In genomic region chr9:120925535-120926396, GRCh38 we compare ENCODE assay signal across 1 cellular context.
TF ChIP-seq lines count a peak whose summit lies in the region.

No MANE protein-coding gene starts in this region.

TF ChIP-seq in GM12878, 131 proteins besides CTCF, POLR2A, EP300 and RAD21 (continued from another document):
- TF ChIP-seq TCF3 (IDR thresholded peaks at IDR 0.05; ENCODE audit: borderline replicate concordance, insufficient read depth, low read depth, low read length) (peak; percentile 57; the same call in 1 of the 2 replicates), ZBTB4 (CRISPR knock-in tag; IDR thresholded peaks at IDR 0.05) (no peak), ZSCAN29 (IDR thresholded peaks at IDR 0.05) (no peak), ZBED1 (IDR thresholded peaks at IDR 0.05; ENCODE audit: borderline replicate concordance) (peak; percentile 89), BRCA1 (IDR thresholded peaks at IDR 0.05; ENCODE audit: low read depth, low read length) (no peak)
TF ChIP-seq in GM12878: peak in this region for 45.
